1 cellular context compared by ENCODE assay signal in genomic region chr16:89607453-89607852, GRCh38.
TF ChIP-seq lines count a peak whose summit lies in the region.

No MANE protein-coding gene starts in this region.

TF ChIP-seq in HepG2, 621 proteins besides CTCF, POLR2A, EP300 and RAD21:
- TF ChIP-seq NCOR1 (IDR thresholded peaks at IDR 0.05; ENCODE audit: borderline replicate concordance, low read length), result no peak
- TF ChIP-seq ZNF264 (CRISPR knock-in tag; IDR thresholded peaks at IDR 0.05), result no peak
- TF ChIP-seq ZNF878 (CRISPR knock-in tag; IDR thresholded peaks at IDR 0.05), result no peak
- TF ChIP-seq ZMYM3 (CRISPR knock-in tag; IDR thresholded peaks at IDR 0.05), result no peak
- no peak for TF ChIP-seq ZNF704 (CRISPR knock-in tag; IDR thresholded peaks at IDR 0.05; ENCODE audit: borderline replicate concordance)
